Comparison of ENCODE assay signal across 1 cellular context in genomic region chr3:153162513-153163348, GRCh38.
TF ChIP-seq lines count a peak whose summit lies in the region.

No MANE protein-coding gene starts in this region.

TF ChIP-seq in HepG2, 621 proteins besides CTCF, POLR2A, EP300 and RAD21 (continued from another document and continues in another):
- TF ChIP-seq GMEB1 (CRISPR knock-in tag; IDR thresholded peaks at IDR 0.05; ENCODE audit: borderline replicate concordance), result no peak
- no peak for TF ChIP-seq ZNF18 (CRISPR knock-in tag; IDR thresholded peaks at IDR 0.05; ENCODE audit: insufficient replicate concordance)
- no peak for TF ChIP-seq THRA (CRISPR knock-in tag; IDR thresholded peaks at IDR 0.05; ENCODE audit: borderline replicate concordance)
- no peak for TF ChIP-seq ZNF17 (CRISPR knock-in tag; IDR thresholded peaks at IDR 0.05)
- no peak for TF ChIP-seq ZXDC (CRISPR knock-in tag; IDR thresholded peaks at IDR 0.05)
- TF ChIP-seq MYC (CRISPR knock-in tag; IDR thresholded peaks at IDR 0.05; ENCODE audit: borderline replicate concordance), result no peak
- TF ChIP-seq MXD4 (CRISPR knock-in tag; IDR thresholded peaks at IDR 0.05), result no peak
- TF ChIP-seq RELA (CRISPR knock-in tag; IDR thresholded peaks at IDR 0.05), result no peak
- no peak for TF ChIP-seq ZNF557 (CRISPR knock-in tag; IDR thresholded peaks at IDR 0.05)
- no peak for TF ChIP-seq SP140L (CRISPR knock-in tag; IDR thresholded peaks at IDR 0.05; ENCODE audit: borderline replicate concordance)
- TF ChIP-seq PAXIP1 (CRISPR knock-in tag; conservative IDR thresholded peaks at IDR 0.05), result no peak
- no peak for TF ChIP-seq ZMAT5 (CRISPR knock-in tag; IDR thresholded peaks at IDR 0.05; ENCODE audit: borderline replicate concordance, low read depth)
- no peak for TF ChIP-seq ATF5 (CRISPR knock-in tag; IDR thresholded peaks at IDR 0.05; ENCODE audit: low read depth)
- no peak for TF ChIP-seq SRY (CRISPR knock-in tag; IDR thresholded peaks at IDR 0.05)
- no peak for TF ChIP-seq FOXP1 (IDR thresholded peaks at IDR 0.05)
- TF ChIP-seq FOXP1 (CRISPR knock-in tag; IDR thresholded peaks at IDR 0.05), result no peak
- no peak for TF ChIP-seq CEBPZ (IDR thresholded peaks at IDR 0.05; ENCODE audit: low read length)
- no peak for TF ChIP-seq KLF6 (CRISPR knock-in tag; IDR thresholded peaks at IDR 0.05)
- TF ChIP-seq SETDB1 (CRISPR knock-in tag; IDR thresholded peaks at IDR 0.05; ENCODE audit: borderline replicate concordance), result no peak
- TF ChIP-seq NKX3-1 (CRISPR knock-in tag; IDR thresholded peaks at IDR 0.05), result 0 out of 2 replicates have a peak, but pooled peaks have one; percentile 15
- TF ChIP-seq ZNF552 (CRISPR knock-in tag; IDR thresholded peaks at IDR 0.05; ENCODE audit: borderline replicate concordance), result no peak
- no peak for TF ChIP-seq SIN3B (IDR thresholded peaks at IDR 0.05; ENCODE audit: low read length)
- no peak for TF ChIP-seq ZNF703 (CRISPR knock-in tag; IDR thresholded peaks at IDR 0.05; ENCODE audit: borderline replicate concordance)
- TF ChIP-seq HOXA5 (CRISPR knock-in tag; IDR thresholded peaks at IDR 0.05), result no peak
- TF ChIP-seq NFE2 (CRISPR knock-in tag; IDR thresholded peaks at IDR 0.05), result no peak
- TF ChIP-seq ZNF777 (CRISPR knock-in tag; IDR thresholded peaks at IDR 0.05), result peak; percentile 98
- no peak for TF ChIP-seq E2F5 (CRISPR knock-in tag; conservative IDR thresholded peaks at IDR 0.05)
- no peak for TF ChIP-seq ZNF747 (CRISPR knock-in tag; IDR thresholded peaks at IDR 0.05; ENCODE audit: borderline replicate concordance)
- no peak for TF ChIP-seq ZNF256 (CRISPR knock-in tag; conservative IDR thresholded peaks at IDR 0.05)
- no peak for TF ChIP-seq ZNF619 (CRISPR knock-in tag; IDR thresholded peaks at IDR 0.05)
- TF ChIP-seq CCDC6 (CRISPR knock-in tag; IDR thresholded peaks at IDR 0.05), result no peak
- TF ChIP-seq ZNF24 (IDR thresholded peaks at IDR 0.05), result no peak
- no peak for TF ChIP-seq ZBTB3 (CRISPR knock-in tag; IDR thresholded peaks at IDR 0.05; ENCODE audit: borderline replicate concordance, low read depth)
- no peak for TF ChIP-seq SAFB2 (CRISPR knock-in tag; IDR thresholded peaks at IDR 0.05; ENCODE audit: borderline replicate concordance, low read depth)
- 0 out of 2 replicates have a peak, but pooled peaks have one; percentile 27 for TF ChIP-seq ZNF546 (CRISPR knock-in tag; conservative IDR thresholded peaks at IDR 0.05)
- peak; percentile 20; the same call in 1 of the 2 replicates for TF ChIP-seq RXRA (CRISPR knock-in tag; IDR thresholded peaks at IDR 0.05)
- no peak for TF ChIP-seq BCLAF1 (IDR thresholded peaks at IDR 0.05)
- TF ChIP-seq DRAP1 (CRISPR knock-in tag; IDR thresholded peaks at IDR 0.05), result no peak
- TF ChIP-seq SRSF4 (IDR thresholded peaks at IDR 0.05; ENCODE audit: low read depth, low read length, poor library complexity, severe bottlenecking), result no peak
- TF ChIP-seq ZGPAT (CRISPR knock-in tag; IDR thresholded peaks at IDR 0.05), result no peak
- no peak for TF ChIP-seq ZNF317 (CRISPR knock-in tag; IDR thresholded peaks at IDR 0.05)
